In genomic region chr18:22199005-22199404, GRCh38 we compare ENCODE assay signal across 19 cellular contexts. TPM values are rescaled to one million over a fixed set of nuclear protein-coding genes. Genes with fewer than 3 reads are reported as not detected.
"Had no signal": no experiment of that assay in that cellular context is flagged by ENCODE, and none has a peak within 500 bp of the region (broad histone marks: within the 10 kb centered on the region; RNA-seq: fewer than 3 reads in every experiment).

No MANE protein-coding gene starts in this region.

- H3K27ac Mint-ChIP-seq: activated naive CD4-positive, alpha-beta T cell treated with anti-CD3 and anti-CD28 coated beads, Interleukin-2, amount 50 U/mL, for 24 hours; naive thymus-derived CD4-positive, alpha-beta T cell; stimulated activated naive CD8-positive, alpha-beta T cell treated with anti-CD3 and anti-CD28 coated beads, Interleukin-15, Interleukin-2, amounts not matched to agents 100 ng/mL and 50 ng/mL, for 24 hours had no signal

- H3K4me1 Mint-ChIP-seq: activated naive CD4-positive, alpha-beta T cell treated with anti-CD3 and anti-CD28 coated beads, Interleukin-2, amount 50 U/mL, for 24 hours; naive thymus-derived CD4-positive, alpha-beta T cell had no signal

- H3K4me1 ChIP-seq: gastrocnemius medialis, prostate gland, vagina had no signal

- H3K9me3 ChIP-seq: gastrocnemius medialis, lower lobe of right lung, prostate gland, testis, vagina had no signal

- FAIRE-seq: endometrium had no signal

- H3K27me3 ChIP-seq: testis, vagina had no signal

- DNase-seq: activated effector memory CD4-positive, alpha-beta T cell treated with Interleukin-2 at 50 U/mL for 16 hours; activated T-cell treated with anti-CD3 and anti-CD28 coated beads, Interleukin-2, amount 50 U/mL, for 1 hour; amygdala; dorsolateral prefrontal cortex; gastrocnemius medialis; hippocampal formation; lower lobe of right lung; naive thymus-derived CD4-positive, alpha-beta T cell; nucleus accumbens; stimulated activated CD4-positive, alpha-beta T cell treated with anti-CD3 and anti-CD28 coated beads, Interleukin-15, amount 100 ng/mL, for 24 hours; stimulated activated CD4-positive, alpha-beta T cell treated with anti-CD3 and anti-CD28 coated beads, Interleukin-4, amount 100 ng/mL, for 24 hours; testis had no signal

- H3K36me3 ChIP-seq: gastrocnemius medialis, prostate gland, vagina had no signal

- H3K4me3 ChIP-seq: dorsolateral prefrontal cortex, gastrocnemius medialis, lower lobe of right lung, prostate gland, testis, vagina had no signal

- ATAC-seq: activated CD4-positive, CD25-positive, alpha-beta regulatory T cell treated with anti-CD3 and anti-CD28 coated beads, Interleukin-2, amount 50 U/mL, for 24 hours; gastrocnemius medialis; lower lobe of right lung; naive thymus-derived CD4-positive, alpha-beta T cell had no signal

- H3K27ac ChIP-seq: dorsolateral prefrontal cortex, gastrocnemius medialis, lower lobe of right lung, prostate gland, testis, vagina had no signal

- H3K4me3 Mint-ChIP-seq: activated naive CD4-positive, alpha-beta T cell treated with anti-CD3 and anti-CD28 coated beads, Interleukin-2, amount 50 U/mL, for 24 hours; naive thymus-derived CD4-positive, alpha-beta T cell; stimulated activated naive CD8-positive, alpha-beta T cell treated with anti-CD3 and anti-CD28 coated beads, Interleukin-15, Interleukin-2, amounts not matched to agents 100 ng/mL and 50 ng/mL, for 24 hours had no signal

- H3K9me3 Mint-ChIP-seq: activated naive CD4-positive, alpha-beta T cell treated with anti-CD3 and anti-CD28 coated beads, Interleukin-2, amount 50 U/mL, for 24 hours; stimulated activated naive CD8-positive, alpha-beta T cell treated with anti-CD3 and anti-CD28 coated beads, Interleukin-15, Interleukin-2, amounts not matched to agents 100 ng/mL and 50 ng/mL, for 24 hours had no signal

- H3K36me3 Mint-ChIP-seq: activated naive CD4-positive, alpha-beta T cell treated with anti-CD3 and anti-CD28 coated beads, Interleukin-2, amount 50 U/mL, for 24 hours; naive thymus-derived CD4-positive, alpha-beta T cell had no signal

RNA-seq across cellular contexts. Expression of gene GATA6, which starts 29.6 kb away (rescaled TPM):
- total RNA-seq: T-helper 2 cell treated with Interferon-gamma antibody and Interleukin-4, amounts not matched to agents 100 ng/mL and 5 ng/mL, for 36 hours had no signal
- polyA plus RNA-seq: naive thymus-derived CD4-positive, alpha-beta T cell had no signal
